ENCODE assay signal across 5 cellular contexts in the genomic region with DNA sequence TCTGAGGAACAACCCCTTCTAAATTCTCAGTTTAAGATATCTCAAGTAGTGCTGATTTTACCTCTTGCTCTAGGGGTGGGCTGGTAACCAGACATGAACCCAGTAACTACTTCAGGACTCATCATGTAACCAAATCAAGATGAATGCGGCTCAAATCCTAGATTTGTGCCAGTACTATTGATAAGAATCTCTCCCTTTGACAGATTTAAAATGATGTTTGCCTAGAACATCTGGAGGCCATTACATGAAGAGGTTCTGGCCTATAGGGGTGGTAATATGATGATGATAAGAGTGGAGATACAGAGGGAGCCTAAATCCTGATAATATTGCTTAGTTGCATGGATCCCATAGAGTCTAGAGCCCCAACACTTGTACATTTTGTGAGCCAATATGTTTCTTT.
"Had no signal": no experiment of that assay in that cellular context is flagged by ENCODE, and none has a peak within 500 bp of the region (broad histone marks: within the 10 kb centered on the region; RNA-seq: fewer than 3 reads in every experiment).

No MANE protein-coding gene starts in this region.

- H2AFZ ChIP-seq: GM23338 had no signal

- ATAC-seq: GM23338, HepG2 had no signal

- H3K4me3 ChIP-seq: GM23338 had no signal

- DNase-seq: H9, HCEC 1CT had no signal

- H3K4me2 ChIP-seq: GM23338 had no signal

- H3K27ac ChIP-seq: HL-60 had no signal
